ENCODE assay signal across 8 cellular contexts in genomic region chr9:134326754-134327526, GRCh38. TPM values are rescaled to one million over a fixed set of nuclear protein-coding genes. Genes with fewer than 3 reads are reported as not detected.
DNase-seq lines count a peak whose midpoint lies in the region; ATAC-seq and TF ChIP-seq lines count a peak whose summit lies in the region.

No MANE protein-coding gene starts in this region.

- H3K4me1 ChIP-seq in sigmoid colon = peaks cover 0 to 72% (median 69%) of the 10 kb centered on the region in 4 donors

- intact Hi-C loops in left ventricle myocardium superior (cut with micrococcal nuclease) (no loop called here), sigmoid colon (cut with DNase I) (loop anchor here (1.0 to 10.0 kb wide), 6 partner anchors 80 to 408 kb away; no protein-coding TSS in a partner anchor)

- H3K4me3 ChIP-seq in sigmoid colon = peak overlapping the region; percentile 81 to 88 (median 84)

- POLR2A ChIA-PET in activated CD8-positive, alpha-beta T cell treated with anti-CD3 and anti-CD28 coated beads, Interleukin-2, amount 10 ng/mL, durations not matched to agents 7 days and 5 days (lab: Charles Lee) = no interaction called here

- no peak for TF ChIP-seq CTCF in sigmoid colon (IDR thresholded peaks at IDR 0.05)

- TF ChIP-seq EP300 in sigmoid colon (IDR thresholded peaks at IDR 0.05) = no peak

- H3K4me1 Mint-ChIP-seq in activated CD8-positive, alpha-beta T cell treated with anti-CD3 and anti-CD28 coated beads, Interleukin-2, amount 10 ng/mL, durations not matched to agents 7 days and 5 days (ENCODE audit: low read depth) = peaks cover 3% of the 10 kb centered on the region

- TF ChIP-seq POLR2A in sigmoid colon (IDR thresholded peaks at IDR 0.05) = no peak

- no peak overlapping the region for H3K27ac Mint-ChIP-seq in activated CD8-positive, alpha-beta T cell treated with anti-CD3 and anti-CD28 coated beads, Interleukin-2, amount 10 ng/mL, durations not matched to agents 7 days and 5 days

- H3K36me3 Mint-ChIP-seq in activated CD8-positive, alpha-beta T cell treated with anti-CD3 and anti-CD28 coated beads, Interleukin-2, amount 10 ng/mL, durations not matched to agents 7 days and 5 days (ENCODE audit: low read depth) = no peaks in the 10 kb centered on the region

- peaks cover 35% of the 10 kb centered on the region for H3K27me3 Mint-ChIP-seq in activated CD8-positive, alpha-beta T cell treated with anti-CD3 and anti-CD28 coated beads, Interleukin-2, amount 10 ng/mL, durations not matched to agents 7 days and 5 days (ENCODE audit: low read depth)

- DNase-seq in activated T-cell treated with anti-CD3 and anti-CD28 coated beads, Interleukin-2, amount 50 U/mL, for 1 hour = peak; percentile 33
- DNase-seq in activated T-cell treated with anti-CD3 and anti-CD28 coated beads for 4 hours (no peak), left ventricle myocardium superior (peak; percentile 62), sigmoid colon (peak; percentile 76)
- no peak for DNase-seq in activated CD8-positive, alpha-beta T cell treated with anti-CD3 and anti-CD28 coated beads, Interleukin-2, amount 10 ng/mL, durations not matched to agents 7 days and 5 days
- DNase-seq in activated CD4-positive, alpha-beta T cell treated with anti-CD3 and anti-CD28 coated beads for 1 hour = no peak

- H3K27ac ChIP-seq in sigmoid colon = peak overlapping the region; percentile 83 to 90 (median 88)

- no peaks in the 10 kb centered on the region for H3K27me3 ChIP-seq in sigmoid colon

- ATAC-seq in activated CD8-positive, alpha-beta T cell treated with anti-CD3 and anti-CD28 coated beads, Interleukin-2, amount 10 ng/mL, durations not matched to agents 7 days and 5 days = no peak
- ATAC-seq in left ventricle myocardium superior (peak; percentile 2), HG03439 (IDR thresholded peaks at IDR 0.05; ENCODE audit: unreplicated experiment) (no peak), HG03135 (IDR thresholded peaks at IDR 0.05; ENCODE audit: unreplicated experiment) (no peak)

- no peaks in the 10 kb centered on the region for H3K9me3 Mint-ChIP-seq in activated CD8-positive, alpha-beta T cell treated with anti-CD3 and anti-CD28 coated beads, Interleukin-2, amount 10 ng/mL, durations not matched to agents 7 days and 5 days (ENCODE audit: insufficient read depth)

- H3K9me3 ChIP-seq in sigmoid colon = no peaks in the 10 kb centered on the region

- CTCF ChIA-PET in activated CD8-positive, alpha-beta T cell treated with anti-CD3 and anti-CD28 coated beads, Interleukin-2, amount 10 ng/mL, durations not matched to agents 7 days and 5 days (lab: Charles Lee) = interaction anchor here (1.2 kb wide), 1 partner anchor 122 kb away, joined by 3 read pairs; no protein-coding TSS in a partner anchor

- no peaks in the 10 kb centered on the region for H3K36me3 ChIP-seq in sigmoid colon

- H3K4me3 Mint-ChIP-seq in activated CD8-positive, alpha-beta T cell treated with anti-CD3 and anti-CD28 coated beads, Interleukin-2, amount 10 ng/mL, durations not matched to agents 7 days and 5 days = peak overlapping the region; percentile 15

- WGBS in sigmoid colon, 2 donors = 1 to 2% methylated on average over 72 of the region's 72 CpGs

RNA-seq across cellular contexts. Expression of gene RXRA, which starts 0.7 kb away (rescaled TPM):
- total RNA-seq in activated CD8-positive, alpha-beta T cell treated with anti-CD3 and anti-CD28 coated beads, Interleukin-2, amount 10 ng/mL, durations not matched to agents 7 days and 5 days = 1 to 10 TPM; 3.8 to 4.2 TPM
- total RNA-seq in left ventricle myocardium superior (90.8 TPM), sigmoid colon (10 to 100 TPM; 26.7 to 49.0 (median 31.4) TPM)
- 10 to 100 TPM; 27.6 to 50.8 (median 38.4) TPM for polyA plus RNA-seq in sigmoid colon

Comparison
In these comparisons a context has a peak if more than half of its experiments do, and no peak if none do; other contexts are left out.
1. DNase-seq: peak in activated T-cell treated with anti-CD3 and anti-CD28 coated beads, Interleukin-2, amount 50 U/mL, for 1 hour (single experiment), left ventricle myocardium superior (single experiment) and sigmoid colon (single experiment); none in activated T-cell treated with anti-CD3 and anti-CD28 coated beads for 4 hours (single experiment), activated CD8-positive, alpha-beta T cell treated with anti-CD3 and anti-CD28 coated beads, Interleukin-2, amount 10 ng/mL, durations not matched to agents 7 days and 5 days (single experiment) and activated CD4-positive, alpha-beta T cell treated with anti-CD3 and anti-CD28 coated beads for 1 hour (single experiment).
2. RNA of gene RXRA, which starts 0.7 kb away (total RNA-seq): 90.8 TPM in left ventricle myocardium superior (single experiment) and 26.7 to 49.0 TPM in sigmoid colon; 3.8 to 4.2 TPM in activated CD8-positive, alpha-beta T cell treated with anti-CD3 and anti-CD28 coated beads, Interleukin-2, amount 10 ng/mL, durations not matched to agents 7 days and 5 days; every median in the first group is over 4 times any median in the second.